In the genomic region with DNA sequence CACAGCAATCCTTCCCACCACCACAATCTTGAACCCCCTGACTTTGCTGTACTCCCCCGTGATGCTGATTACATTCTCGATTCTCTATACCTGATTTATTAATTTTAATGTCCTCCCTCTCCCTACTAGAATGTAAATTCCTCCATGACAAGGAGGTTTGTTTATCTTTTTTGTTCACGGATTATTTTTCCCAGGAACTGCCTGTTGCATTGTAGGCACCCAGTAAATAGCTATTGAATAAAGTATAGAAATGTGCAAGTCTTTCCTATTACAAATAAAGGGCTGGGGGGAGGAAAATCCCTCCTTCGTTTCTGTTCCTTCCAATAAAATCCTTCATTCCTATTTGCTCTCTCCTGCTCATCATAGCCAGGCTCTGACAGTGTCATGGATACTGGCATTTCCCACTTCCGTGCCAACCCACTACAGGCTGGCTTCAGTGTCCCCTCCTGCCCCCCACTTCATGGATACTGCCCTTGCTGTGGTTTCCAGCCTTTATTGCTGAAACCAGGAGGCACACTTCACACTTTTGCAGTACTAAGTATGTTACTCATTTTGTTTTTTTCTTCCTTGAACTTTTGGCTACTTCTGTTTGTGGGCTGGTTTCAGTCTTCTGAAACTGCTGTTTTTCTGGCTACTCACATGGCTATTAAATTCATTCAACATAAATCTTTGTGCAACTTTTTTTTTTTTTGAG, we compare ENCODE assay signal across 11 cellular contexts. TPM values are rescaled to one million over a fixed set of nuclear protein-coding genes. Genes with fewer than 3 reads are reported as not detected.
DNase-seq lines count a peak whose midpoint lies in the region; ATAC-seq and TF ChIP-seq lines count a peak whose summit lies in the region.
"Had no signal": no experiment of that assay in that cellular context is flagged by ENCODE, and none has a peak within 500 bp of the region (broad histone marks: within the 10 kb centered on the region; RNA-seq: fewer than 3 reads in every experiment).

No MANE protein-coding gene starts in this region.

- peak overlapping the region; percentile 70 for H3K27ac Mint-ChIP-seq in T-helper 17 cell
- H3K27ac Mint-ChIP-seq: activated naive CD8-positive, alpha-beta T cell treated with anti-CD3 and anti-CD28 coated beads, Interleukin-2, amount 10 ng/mL, durations not matched to agents 7 days and 5 days; stimulated activated naive CD8-positive, alpha-beta T cell treated with anti-CD3 and anti-CD28 coated beads, Interleukin-15, Interleukin-2, amounts not matched to agents 100 ng/mL and 50 ng/mL, for 24 hours had no signal

- no peak overlapping the region for H3K4me3 Mint-ChIP-seq in T-helper 17 cell
- H3K4me3 Mint-ChIP-seq: activated naive CD8-positive, alpha-beta T cell treated with anti-CD3 and anti-CD28 coated beads, Interleukin-2, amount 10 ng/mL, durations not matched to agents 7 days and 5 days; stimulated activated naive CD8-positive, alpha-beta T cell treated with anti-CD3 and anti-CD28 coated beads, Interleukin-15, Interleukin-2, amounts not matched to agents 100 ng/mL and 50 ng/mL, for 24 hours had no signal

- no peak for TF ChIP-seq POLR2A in esophagus squamous epithelium (IDR thresholded peaks at IDR 0.05)

- H3K27me3 ChIP-seq in esophagus squamous epithelium: no peaks in the 10 kb centered on the region
- H3K27me3 ChIP-seq: right lobe of liver had no signal

- H3K4me3 ChIP-seq in fibroblast of villous mesenchyme (ENCODE audit: low read depth, low read length) (no peak overlapping the region), esophagus squamous epithelium (no peak overlapping the region)
- H3K4me3 ChIP-seq: right lobe of liver had no signal

- H3K27me3 Mint-ChIP-seq in T-helper 17 cell: no peaks in the 10 kb centered on the region
- H3K27me3 Mint-ChIP-seq: activated naive CD8-positive, alpha-beta T cell treated with anti-CD3 and anti-CD28 coated beads, Interleukin-2, amount 10 ng/mL, durations not matched to agents 7 days and 5 days; stimulated activated naive CD8-positive, alpha-beta T cell treated with anti-CD3 and anti-CD28 coated beads, Interleukin-15, Interleukin-2, amounts not matched to agents 100 ng/mL and 50 ng/mL, for 24 hours had no signal

- H3K4me1 Mint-ChIP-seq in T-helper 17 cell: peaks cover 36% of the 10 kb centered on the region

- TF ChIP-seq CTCF in fibroblast of villous mesenchyme (IDR thresholded peaks at IDR 0.05; ENCODE audit: insufficient read depth, low read depth, low read length) (no peak), GM13977 (IDR thresholded peaks at IDR 0.05; ENCODE audit: extremely low read depth, insufficient read depth, missing control alignments) (no peak), esophagus squamous epithelium (IDR thresholded peaks at IDR 0.05) (no peak)

- in situ Hi-C loops in GM13977 (cut with MboI; ENCODE audit: low pct_unique_long_range_greater_than_20kb, low sequenced_read_pairs, unreplicated experiment): no loop called here

- peak; percentile 12 for DNase-seq in ELR (ENCODE audit: low read depth)
- no peak for DNase-seq in T-helper 17 cell
- peak; percentile 74 for DNase-seq in fibroblast of villous mesenchyme (ENCODE audit: low read depth)
- peak; percentile 73 for DNase-seq in renal cortical epithelial cell (ENCODE audit: low read depth)
- DNase-seq in GM13977 (ENCODE audit: low spot score): no peak
- no peak for DNase-seq in esophagus squamous epithelium (lab: John Stamatoyannopoulos, UW)
- DNase-seq in NCI-H1092 (lab: John Stamatoyannopoulos, UW): no peak
- no peak for DNase-seq in DMS79 treated with DMSO at 0.1 percent for 48 hours (lab: John Stamatoyannopoulos, UW)
- DNase-seq: activated naive CD8-positive, alpha-beta T cell treated with anti-CD3 and anti-CD28 coated beads, Interleukin-2, amount 10 ng/mL, durations not matched to agents 7 days and 5 days; right lobe of liver had no signal

- 57 to 58% methylated on average over 5 of the region's 5 CpGs for WGBS in esophagus squamous epithelium, 2 donors

- no peaks in the 10 kb centered on the region for H3K36me3 Mint-ChIP-seq in T-helper 17 cell (ENCODE audit: low read depth)
- H3K36me3 Mint-ChIP-seq: activated naive CD8-positive, alpha-beta T cell treated with anti-CD3 and anti-CD28 coated beads, Interleukin-2, amount 10 ng/mL, durations not matched to agents 7 days and 5 days had no signal

- peak overlapping the region in 1 of 4 donors; percentile 41 for H3K27ac ChIP-seq in esophagus squamous epithelium
- H3K27ac ChIP-seq: right lobe of liver had no signal

- H3K4me1 ChIP-seq in esophagus squamous epithelium: peaks cover 15 to 76% (median 38%) of the 10 kb centered on the region in 3 donors

- H3K9me3 ChIP-seq in T-helper 17 cell (ENCODE audit: control insufficient read depth, low read length, poor library complexity, severe bottlenecking) (no peaks in the 10 kb centered on the region), esophagus squamous epithelium (no peaks in the 10 kb centered on the region)
- H3K9me3 ChIP-seq: right lobe of liver had no signal

- H3K36me3 ChIP-seq in esophagus squamous epithelium: no peaks in the 10 kb centered on the region
- H3K36me3 ChIP-seq: right lobe of liver had no signal

- intact Hi-C loops in esophagus squamous epithelium (cut with DNase I): loop anchor here (10.0 kb wide), 1 partner anchor 117 kb away; no protein-coding TSS in a partner anchor

- no peak for ATAC-seq in T-helper 17 cell

RNA-seq across cellular contexts. Expression of gene KIF1B, which starts 7.5 kb away (rescaled TPM):
- total RNA-seq in T-helper 17 cell (10 to 100 TPM; 10.9 to 13.3 TPM), fibroblast of villous mesenchyme (24.8 and 36.3 TPM in 2 replicates), renal cortical epithelial cell (26.0 and 54.8 TPM in 2 replicates), esophagus squamous epithelium (10 to 100 TPM; 27.1 to 40.6 (median 38.1) TPM)

Comparison
In these comparisons a context has a peak if more than half of its experiments do, and no peak if none do; other contexts are left out.
1. DNase-seq: peak in ELR (single experiment), fibroblast of villous mesenchyme (single experiment) and renal cortical epithelial cell (single experiment); none in T-helper 17 cell (0 of 3), GM13977 (single experiment), esophagus squamous epithelium (single experiment), NCI-H1092 (single experiment) and DMS79 treated with DMSO at 0.1 percent for 48 hours (single experiment).